31 cellular contexts compared by ENCODE assay signal in the genomic region with DNA sequence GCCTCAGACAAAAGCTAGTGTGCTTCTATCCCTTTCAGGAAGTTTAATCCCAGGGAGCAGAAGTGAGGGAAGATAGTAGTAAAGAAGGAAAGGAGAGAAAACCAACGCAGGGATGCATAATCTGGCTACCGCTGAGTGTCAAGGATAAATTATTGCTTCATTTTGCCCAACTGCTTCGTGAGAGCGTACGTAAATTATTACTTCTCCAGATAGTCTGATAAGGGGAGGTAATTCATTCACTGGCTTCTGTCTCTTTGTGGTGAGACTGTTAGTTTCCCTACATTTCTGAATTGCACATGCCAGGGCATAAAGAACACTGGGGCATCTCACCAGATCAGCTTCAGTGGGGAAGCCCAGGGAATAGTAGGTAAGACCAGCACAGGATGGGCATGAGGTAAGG.
"Had no signal": no experiment of that assay in that cellular context is flagged by ENCODE, and none has a peak within 500 bp of the region (broad histone marks: within the 10 kb centered on the region; RNA-seq: fewer than 3 reads in every experiment).

No MANE protein-coding gene starts in this region.

- H3K27me3 ChIP-seq: body of pancreas, brain microvascular endothelial cell, breast epithelium had no signal

- H3K27ac ChIP-seq: body of pancreas, brain microvascular endothelial cell, breast epithelium, VCaP had no signal

- H3K4me3 ChIP-seq: body of pancreas, breast epithelium had no signal

- H3K9me3 ChIP-seq: body of pancreas, breast epithelium had no signal

- DNase-seq: activated B cell treated with CpG ODN at 0.5 μM for 24 hours; activated CD4-positive, alpha-beta memory T cell treated with anti-CD3 and anti-CD28 coated beads for 36 hours; activated CD4-positive, alpha-beta T cell treated with anti-CD3 and anti-CD28 coated beads for 4 hours; activated CD4-positive, alpha-beta T cell treated with anti-CD3 and anti-CD28 coated beads, Interleukin-2, amount 10 ng/mL, durations not matched to agents 24 days and 14 days; activated CD4-positive, alpha-beta T cell treated with anti-CD3 and anti-CD28 coated beads, Interleukin-2, amount 50 U/mL, for 1 hour; activated CD4-positive, alpha-beta T cell treated with anti-CD3 and anti-CD28 coated beads, Interleukin-2, amount 50 U/mL, for 4 hours; activated CD4-positive, CD25-positive, alpha-beta regulatory T cell treated with anti-CD3 and anti-CD28 coated beads, Interleukin-2, amount 50 U/mL, for 72 hours; activated CD8-positive, alpha-beta memory T cell treated with anti-CD3 and anti-CD28 coated beads, Interleukin-2, amount 50 U/mL, for 4 hours; activated CD8-positive, alpha-beta T cell treated with anti-CD3 and anti-CD28 coated beads for 36 hours; activated effector memory CD4-positive, alpha-beta T cell treated with Interleukin-2 at 50 U/mL for 16 hours; activated gamma-delta T cell; activated naive CD4-positive, alpha-beta T cell treated with anti-CD3 and anti-CD28 coated beads, Interleukin-2, amount 10 ng/mL, durations not matched to agents 7 days and 5 days; activated naive CD4-positive, alpha-beta T cell treated with Interleukin-2 at 50 U/mL for 16 hours; activated naive CD8-positive, alpha-beta T cell treated with anti-CD3 and anti-CD28 coated beads, Interleukin-2, amount 10 ng/mL, durations not matched to agents 7 days and 5 days; activated naive CD8-positive, alpha-beta T cell treated with anti-CD3 and anti-CD28 coated beads, Interleukin-2, amount 50 U/mL, for 24 hours; activated T-cell treated with anti-CD3 and anti-CD28 coated beads for 4 hours; activated T-cell treated with anti-CD3 and anti-CD28 coated beads, Interleukin-2, amount 50 U/mL, for 1 hour; activated T-cell treated with anti-CD3 and anti-CD28 coated beads, Interleukin-2, amount 50 U/mL, for 4 hours; activated T-cell treated with anti-CD3 and anti-CD28 coated beads, Interleukin-2, amount 50 U/mL, for 72 hours; amniotic stem cell; aorta; body of pancreas; brain microvascular endothelial cell; central memory CD4-positive, alpha-beta T cell; T-helper 1 cell; T-helper 2 cell; T-helper 9 cell had no signal

- FAIRE-seq: astrocyte, TTC549 had no signal

- H3K36me3 ChIP-seq: brain microvascular endothelial cell, breast epithelium had no signal

- H3K4me1 ChIP-seq: body of pancreas, breast epithelium had no signal
